26 cellular contexts compared by ENCODE assay signal in the genomic region with DNA sequence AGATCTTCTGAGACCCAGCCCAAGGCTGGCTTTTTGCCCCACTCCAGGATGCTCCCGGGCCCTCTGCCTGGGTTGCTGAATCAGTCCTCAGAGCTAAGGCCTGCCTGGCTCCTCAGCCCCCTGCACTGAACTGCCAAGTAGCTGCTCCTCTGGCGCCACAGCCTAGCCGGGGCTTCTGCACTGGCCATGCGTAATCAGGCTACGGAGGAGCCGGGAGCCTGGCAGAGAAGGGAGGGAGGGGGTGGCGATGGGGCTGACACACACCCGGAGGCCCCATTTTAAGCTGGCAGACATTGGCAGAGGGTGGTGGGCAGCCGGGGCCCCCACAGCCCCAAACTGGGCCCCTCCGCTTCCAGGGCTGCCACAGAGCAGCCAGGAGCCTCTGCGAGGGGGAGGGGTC. TPM values are rescaled to one million over a fixed set of nuclear protein-coding genes. Genes with fewer than 3 reads are reported as not detected.
"Had no signal": no experiment of that assay in that cellular context is flagged by ENCODE, and none has a peak within 500 bp of the region (broad histone marks: within the 10 kb centered on the region; RNA-seq: fewer than 3 reads in every experiment).

No MANE protein-coding gene starts in this region.

- H3K36me3 Mint-ChIP-seq: naive B cell, T-cell had no signal

- H3K27ac ChIP-seq: esophagus squamous epithelium, hepatocyte, parathyroid adenoma, tibial nerve, vagina had no signal

- H3K27me3 ChIP-seq: breast epithelium, tibial nerve, vagina had no signal

- H3K4me3 Mint-ChIP-seq: activated CD8-positive, alpha-beta T cell treated with anti-CD3 and anti-CD28 coated beads, Interleukin-2, amount 10 ng/mL, durations not matched to agents 7 days and 5 days; activated T-cell treated with anti-CD3 and anti-CD28 coated beads, Interleukin-2, amount 50 U/mL, for 24 hours; naive B cell; neural crest cell; T-cell had no signal

- H3K4me3 ChIP-seq: breast epithelium, esophagus squamous epithelium, hepatocyte, mucosa of descending colon, tibial nerve, vagina had no signal

- H3K27ac Mint-ChIP-seq: activated CD8-positive, alpha-beta T cell treated with anti-CD3 and anti-CD28 coated beads, Interleukin-2, amount 10 ng/mL, durations not matched to agents 7 days and 5 days; activated T-cell treated with anti-CD3 and anti-CD28 coated beads, Interleukin-2, amount 50 U/mL, for 24 hours; T-cell had no signal

- H3K9me3 Mint-ChIP-seq: activated T-cell treated with anti-CD3 and anti-CD28 coated beads, Interleukin-2, amount 50 U/mL, for 24 hours; naive B cell; neural crest cell; T-cell had no signal

- H3K9me3 ChIP-seq: breast epithelium, esophagus squamous epithelium, mucosa of descending colon, tibial nerve, vagina had no signal

- H2AFZ ChIP-seq: hepatocyte, parathyroid adenoma had no signal

- H3K4me1 Mint-ChIP-seq: neural crest cell, T-cell had no signal

- ATAC-seq: activated CD8-positive, alpha-beta T cell treated with anti-CD3 and anti-CD28 coated beads, Interleukin-2, amount 10 ng/mL, durations not matched to agents 7 days and 5 days; mucosa of descending colon; SK-N-SH treated with all-trans-retinoic acid at 6 μM for 48 hours; stimulated activated naive CD8-positive, alpha-beta T cell treated with anti-CD3 and anti-CD28 coated beads, Interleukin-15, Interleukin-2, amounts not matched to agents 100 U/mL and 50 U/mL, for 24 hours; T-cell had no signal

- H3K9ac ChIP-seq: parathyroid adenoma had no signal

- H3K36me3 ChIP-seq: breast epithelium, esophagus squamous epithelium, tibial nerve, vagina had no signal

- H3K4me2 ChIP-seq: hepatocyte had no signal

- H3K4me1 ChIP-seq: esophagus squamous epithelium, parathyroid adenoma, tibial nerve, vagina had no signal

- DNase-seq: activated CD4-positive, alpha-beta T cell treated with anti-CD3 and anti-CD28 coated beads for 48 hours; activated CD4-positive, CD25-positive, alpha-beta regulatory T cell; activated CD8-positive, alpha-beta T cell treated with anti-CD3 and anti-CD28 coated beads, Interleukin-2, amount 10 ng/mL, durations not matched to agents 7 days and 5 days; activated effector memory CD4-positive, alpha-beta T cell treated with Interleukin-2 at 50 U/mL for 16 hours; activated naive CD4-positive, alpha-beta T cell treated with anti-CD3 and anti-CD28 coated beads, Interleukin-2, amount 50 U/mL, for 16 hours; activated T-cell treated with anti-CD3 and anti-CD28 coated beads, Interleukin-2, amount 50 U/mL, for 24 hours; cerebellar nuclear complex; effector CD8-positive, alpha-beta T cell; esophagus squamous epithelium; mammary epithelial cell; mucosa of descending colon; naive B cell; retina; stimulated activated CD4-positive, alpha-beta T cell treated with anti-CD3 and anti-CD28 coated beads, Interleukin-12 subunit alpha, Interleukin-12 subunit beta, amount 100 ng/mL, for 4 hours; stimulated activated CD4-positive, alpha-beta T cell treated with anti-CD3 and anti-CD28 coated beads, Interleukin-1b, Interleukin-23, amount 100 ng/mL, for 48 hours; stimulated activated CD8-positive, alpha-beta memory T cell treated with anti-CD3 and anti-CD28 coated beads, Interleukin-4, amount 100 ng/mL, for 48 hours; stimulated activated naive CD8-positive, alpha-beta T cell treated with anti-CD3 and anti-CD28 coated beads, Interleukin-15, Interleukin-2, amounts not matched to agents 100 U/mL and 50 U/mL, for 24 hours; T-cell had no signal

RNA-seq across cellular contexts. Expression of a gene that starts 38.7 kb away (rescaled TPM):
- total RNA-seq: activated CD8-positive, alpha-beta T cell treated with anti-CD3 and anti-CD28 coated beads, Interleukin-2, amount 10 ng/mL, durations not matched to agents 7 days and 5 days; mammary epithelial cell had no signal
- polyA plus RNA-seq: keratinocyte had no signal
